ENCODE assay signal across 1 cellular context in the genomic region with DNA sequence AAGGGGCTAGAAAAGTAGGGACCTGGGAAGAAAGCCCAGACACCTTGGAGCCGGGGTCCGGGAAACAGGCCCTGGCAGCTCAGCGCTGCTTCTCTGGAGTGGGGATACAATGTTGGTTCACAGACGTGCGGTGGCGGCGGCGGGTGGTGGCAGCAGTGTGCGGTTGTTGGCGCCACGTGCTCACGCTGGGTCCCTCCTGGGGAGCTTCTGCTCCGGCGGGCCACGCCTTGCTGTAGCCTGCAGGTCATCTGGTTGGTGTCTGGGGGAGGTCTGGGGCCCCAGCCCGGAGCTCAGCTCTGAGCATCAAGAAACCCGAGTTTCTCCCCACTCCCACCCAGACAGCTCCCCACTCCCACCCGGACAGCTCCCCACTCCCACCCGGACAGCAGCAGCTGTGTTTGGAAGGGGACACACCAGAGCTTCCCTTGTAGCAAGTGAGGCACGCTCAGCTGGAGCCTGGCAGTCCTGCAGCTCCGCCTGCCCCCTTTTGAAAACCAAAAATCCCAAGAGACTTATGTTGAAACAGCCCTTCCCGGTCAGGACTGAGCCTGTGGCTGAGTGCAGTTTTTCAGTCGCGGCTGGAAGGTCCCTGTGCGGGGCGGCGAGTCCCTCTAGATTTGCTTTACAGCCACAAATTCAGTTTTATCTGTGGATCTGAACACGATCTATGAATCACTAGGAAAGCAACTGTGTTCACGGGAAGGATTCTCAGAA.
TF ChIP-seq lines count a peak whose summit lies in the region.

No MANE protein-coding gene starts in this region.

TF ChIP-seq in SK-N-SH, 30 proteins besides CTCF, POLR2A, EP300 and RAD21 (continued from another document):
- TF ChIP-seq, protein P1, sequence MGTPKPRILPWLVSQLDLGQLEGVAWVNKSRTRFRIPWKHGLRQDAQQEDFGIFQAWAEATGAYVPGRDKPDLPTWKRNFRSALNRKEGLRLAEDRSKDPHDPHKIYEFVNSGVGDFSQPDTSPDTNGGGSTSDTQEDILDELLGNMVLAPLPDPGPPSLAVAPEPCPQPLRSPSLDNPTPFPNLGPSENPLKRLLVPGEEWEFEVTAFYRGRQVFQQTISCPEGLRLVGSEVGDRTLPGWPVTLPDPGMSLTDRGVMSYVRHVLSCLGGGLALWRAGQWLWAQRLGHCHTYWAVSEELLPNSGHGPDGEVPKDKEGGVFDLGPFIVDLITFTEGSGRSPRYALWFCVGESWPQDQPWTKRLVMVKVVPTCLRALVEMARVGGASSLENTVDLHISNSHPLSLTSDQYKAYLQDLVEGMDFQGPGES (IDR thresholded peaks at IDR 0.05; ENCODE audit: low read depth, low read length) = no peak
TF ChIP-seq in SK-N-SH: peak in this region for 0.
